33 cellular contexts compared by ENCODE assay signal in genomic region chr16:27048316-27048715, GRCh38. TPM values are rescaled to one million over a fixed set of nuclear protein-coding genes. Genes with fewer than 3 reads are reported as not detected.
"Had no signal": no experiment of that assay in that cellular context is flagged by ENCODE, and none has a peak within 500 bp of the region (broad histone marks: within the 10 kb centered on the region; RNA-seq: fewer than 3 reads in every experiment).

No MANE protein-coding gene starts in this region.

- H3K9me3 ChIP-seq: adrenal gland, ascending aorta, neutrophil, ovary, prostate gland, tibial artery had no signal

- H3K36me3 ChIP-seq: adrenal gland, ascending aorta, brain microvascular endothelial cell, heart right ventricle, neutrophil, ovary, prostate gland, right atrium auricular region, tibial artery had no signal

- H3K36me3 Mint-ChIP-seq: activated naive CD8-positive, alpha-beta T cell; memory B cell; WTC11 had no signal

- ATAC-seq: esophagus mucosa; heart right ventricle; left colon; stimulated activated naive CD8-positive, alpha-beta T cell treated with anti-CD3 and anti-CD28 coated beads, Interleukin-15, amount 100 ng/mL, for 72 hours; WTC11 had no signal

- H3K27ac Mint-ChIP-seq: activated naive CD8-positive, alpha-beta T cell; activated T-cell treated with anti-CD3 and anti-CD28 coated beads, Interleukin-2, amount 50 U/mL, for 24 hours; activated T-helper 2 cell treated with anti-CD3 and anti-CD28 coated beads, Interferon-gamma antibody, Interleukin-2, Interleukin-4, amounts not matched to agents 10 μg/mL and 5 μg/mL and 100 μg/mL, durations not matched to agents 14 hours and 24 hours and 36 hours; memory B cell; nephron; stimulated activated naive CD8-positive, alpha-beta T cell treated with anti-CD3 and anti-CD28 coated beads, Interleukin-15, amount 100 ng/mL, for 72 hours; WTC11 had no signal

- H3K27me3 Mint-ChIP-seq: memory B cell; stimulated activated naive CD8-positive, alpha-beta T cell treated with anti-CD3 and anti-CD28 coated beads, Interleukin-15, amount 100 ng/mL, for 72 hours had no signal

- H3K4me3 ChIP-seq: adrenal gland, ascending aorta, heart right ventricle, ovary, prostate gland, right atrium auricular region, tibial artery had no signal

- H3K4me1 Mint-ChIP-seq: memory B cell; nephron; stimulated activated naive CD8-positive, alpha-beta T cell treated with anti-CD3 and anti-CD28 coated beads, Interleukin-15, amount 100 ng/mL, for 72 hours; WTC11 had no signal

- H3K4me3 Mint-ChIP-seq: activated naive CD8-positive, alpha-beta T cell; activated T-cell treated with anti-CD3 and anti-CD28 coated beads, Interleukin-2, amount 50 U/mL, for 24 hours; memory B cell; nephron; stimulated activated naive CD8-positive, alpha-beta T cell treated with anti-CD3 and anti-CD28 coated beads, Interleukin-15, amount 100 ng/mL, for 72 hours; WTC11 had no signal

- H3K27me3 ChIP-seq: adrenal gland, ascending aorta, brain microvascular endothelial cell, neutrophil, ovary, right atrium auricular region, tibial artery had no signal

- H3K27ac ChIP-seq: adrenal gland, ascending aorta, brain microvascular endothelial cell, heart right ventricle, neutrophil, ovary, prostate gland, right atrium auricular region, tibial artery had no signal

- H3K4me1 ChIP-seq: adrenal gland, ascending aorta, heart right ventricle, prostate gland, right atrium auricular region, tibial artery had no signal

- DNase-seq: activated CD8-positive, alpha-beta memory T cell treated with anti-CD3 and anti-CD28 coated beads for 24 hours; activated CD8-positive, alpha-beta memory T cell treated with anti-CD3 and anti-CD28 coated beads, Interleukin-2, amount 50 U/mL, for 4 hours; activated naive CD4-positive, alpha-beta T cell; activated T-cell treated with anti-CD3 and anti-CD28 coated beads, Interleukin-2, amount 50 U/mL, for 24 hours; adrenal gland; brain microvascular endothelial cell; central memory CD4-positive, alpha-beta T cell; effector memory CD4-positive, alpha-beta T cell; heart right ventricle; islet precursor cell; left colon; ovary; stimulated activated CD4-positive, alpha-beta T cell treated with anti-CD3 and anti-CD28 coated beads, Interleukin-1b, Interleukin-23, amount 100 ng/mL, for 48 hours; stimulated activated naive CD8-positive, alpha-beta T cell treated with anti-CD3 and anti-CD28 coated beads, Interleukin-15, amount 100 ng/mL, for 72 hours; T-helper 9 cell; tibial artery had no signal

RNA-seq across cellular contexts. Expression of gene C16orf82, which starts 18.4 kb away (rescaled TPM):
- total RNA-seq: activated T-helper 2 cell treated with anti-CD3 and anti-CD28 coated beads, Interferon-gamma antibody, Interleukin-2, Interleukin-4, amounts not matched to agents 10 μg/mL and 5 μg/mL and 100 μg/mL, durations not matched to agents 14 hours and 24 hours and 36 hours; adrenal gland; ascending aorta; dermis microvascular lymphatic vessel endothelial cell; endothelial cell of umbilical vein; esophagus mucosa; fibroblast of villous mesenchyme; heart right ventricle; left colon; lower leg skin; myocyte; right atrium auricular region; skeletal muscle tissue; ureter; WTC11 had no signal
- polyA plus RNA-seq: adrenal gland, endothelial cell of umbilical vein, heart right ventricle, ovary had no signal
